In the genomic region with DNA sequence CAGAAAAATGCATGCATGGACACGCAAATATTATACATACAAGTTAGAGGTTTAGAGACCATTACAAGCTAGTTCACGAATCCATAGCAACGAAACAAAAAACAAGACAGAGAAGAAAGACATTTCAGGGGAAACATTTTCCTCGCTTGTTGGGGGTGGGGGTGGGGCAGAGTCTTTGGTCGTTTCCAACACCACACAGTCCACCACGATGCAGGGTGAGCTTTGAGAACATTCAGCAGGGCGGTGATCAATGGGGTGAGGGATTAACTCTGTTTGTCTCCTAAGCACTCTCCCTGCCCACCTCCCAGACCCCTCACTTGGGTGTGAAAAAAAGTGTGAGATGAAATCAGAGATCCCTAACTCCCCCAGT, we compare ENCODE assay signal across 9 cellular contexts. TPM values are rescaled to one million over a fixed set of nuclear protein-coding genes. Genes with fewer than 3 reads are reported as not detected.
A peak's percentile ranks its signal among the peaks of the same experiment; 100 is the strongest.
DNase-seq lines count a peak whose midpoint lies in the region; ATAC-seq and TF ChIP-seq lines count a peak whose summit lies in the region.
"Had no signal": no experiment of that assay in that cellular context is flagged by ENCODE, and none has a peak within 500 bp of the region (broad histone marks: within the 10 kb centered on the region; RNA-seq: fewer than 3 reads in every experiment).

No MANE protein-coding gene starts in this region.

- H2AFZ ChIP-seq in PC-3 (ENCODE audit: low read length): no peak overlapping the region

- peaks cover 8% of the 10 kb centered on the region for H3K4me1 Mint-ChIP-seq in endothelial cell (ENCODE audit: unreplicated experiment)

- DNase-seq in Peyer's patch (no peak), endothelial cell (ENCODE audit: low spot score) (no peak), mucosa of descending colon (peak in 1 of 3 donors; percentile 12), tibial artery (no peak), CD1c-positive myeloid dendritic cell (ENCODE audit: extremely low spot score) (no peak), PC-3 (no peak), NK-92 (lab: John Stamatoyannopoulos, UW; ENCODE audit: unreplicated experiment) (no peak)
- DNase-seq: stimulated activated CD4-positive, alpha-beta T cell treated with anti-CD3 and anti-CD28 coated beads, Interleukin-12 subunit alpha, Interleukin-12 subunit beta, amount 100 ng/mL, for 4 hours had no signal

- H3K9me3 ChIP-seq in Peyer's patch (no peaks in the 10 kb centered on the region), mucosa of descending colon (no peaks in the 10 kb centered on the region), tibial artery (no peaks in the 10 kb centered on the region), PC-3 (ENCODE audit: low read length) (no peaks in the 10 kb centered on the region)

- H3K27ac Mint-ChIP-seq in endothelial cell (ENCODE audit: unreplicated experiment): peak overlapping the region; percentile 5

- TF ChIP-seq CTCF in Peyer's patch (IDR thresholded peaks at IDR 0.05) (no peak), endothelial cell (IDR thresholded peaks at IDR 0.05; ENCODE audit: unreplicated experiment) (no peak), mucosa of descending colon (IDR thresholded peaks at IDR 0.05) (no peak), tibial artery (IDR thresholded peaks at IDR 0.05) (no peak), PC-3 (conservative IDR thresholded peaks at IDR 0.05; ENCODE audit: low read depth, low read length) (no peak)

- POLR2A ChIA-PET in PC-3 (lab: Charles Lee; ENCODE audit: unreplicated experiment): no interaction called here

- H3K4me2 ChIP-seq in PC-3 (ENCODE audit: low read length): no peak overlapping the region

- intact Hi-C loops in mucosa of descending colon (cut with DNase I, micrococcal nuclease): no loop called here
- intact Hi-C loops in tibial artery (cut with DNase I; ENCODE audit: low total_unique reads): no loop called here
- intact Hi-C loops in PC-3 (cut with micrococcal nuclease): no loop called here

- peaks cover 0 to 8% (median 0%) of the 10 kb centered on the region in 4 donors for H3K4me1 ChIP-seq in Peyer's patch
- H3K4me1 ChIP-seq in mucosa of descending colon (ENCODE audit: low read depth): peaks cover 16% of the 10 kb centered on the region
- peaks cover 0 to 17% (median 10%) of the 10 kb centered on the region in 4 donors for H3K4me1 ChIP-seq in tibial artery
- no peaks in the 10 kb centered on the region for H3K4me1 ChIP-seq in PC-3 (ENCODE audit: insufficient read depth, low read length)

- no peaks in the 10 kb centered on the region for H3K36me3 ChIP-seq in Peyer's patch
- no peaks in the 10 kb centered on the region for H3K36me3 ChIP-seq in mucosa of descending colon (ENCODE audit: low read depth)
- H3K36me3 ChIP-seq in tibial artery: no peaks in the 10 kb centered on the region
- H3K36me3 ChIP-seq in PC-3 (ENCODE audit: low read depth, low read length): no peaks in the 10 kb centered on the region

- peak overlapping the region; percentile 76 for H3K4me3 Mint-ChIP-seq in endothelial cell (ENCODE audit: unreplicated experiment)

- no peaks in the 10 kb centered on the region for H3K79me2 ChIP-seq in PC-3 (ENCODE audit: low read length)

- peaks cover 14% of the 10 kb centered on the region for H3K27me3 Mint-ChIP-seq in endothelial cell (ENCODE audit: unreplicated experiment)

- H3K27ac ChIP-seq in Peyer's patch (no peak overlapping the region), tibial artery (no peak overlapping the region), PC-3 (ENCODE audit: low read length) (no peak overlapping the region)

- no TSS peak for BruUV-seq in PC-3 (replicated peaks; lab: Mats Ljungman, UMichigan)

- CTCF ChIA-PET in PC-3 (lab: Charles Lee): no interaction called here

- no peaks in the 10 kb centered on the region for H4K20me1 ChIP-seq in PC-3 (ENCODE audit: low read length)

- no peak overlapping the region for H3K9ac ChIP-seq in PC-3 (ENCODE audit: low read length)

- no peaks in the 10 kb centered on the region for H3F3A ChIP-seq in PC-3 (ENCODE audit: low read length, unreplicated experiment)

- H3K36me3 Mint-ChIP-seq in endothelial cell (ENCODE audit: low read depth, unreplicated experiment): no peaks in the 10 kb centered on the region

- H3K9me2 ChIP-seq in PC-3 (replicated peaks; ENCODE audit: low read length): no peaks in the 10 kb centered on the region

- peak overlapping the region; percentile 18 to 62 (median 40) for H3K4me3 ChIP-seq in Peyer's patch
- H3K4me3 ChIP-seq in mucosa of descending colon: no peak overlapping the region
- H3K4me3 ChIP-seq in tibial artery: peak overlapping the region; percentile 38 to 53
- H3K4me3 ChIP-seq in PC-3 (ENCODE audit: low read length): no peak overlapping the region

- TF ChIP-seq POLR2A in Peyer's patch (IDR thresholded peaks at IDR 0.05): no peak

- H3K27me3 ChIP-seq in Peyer's patch (no peaks in the 10 kb centered on the region), tibial artery (peaks cover 0 to 22% of the 10 kb centered on the region in 2 donors), PC-3 (ENCODE audit: low read length) (peaks cover 63% of the 10 kb centered on the region)

- ATAC-seq in mucosa of descending colon (peak; percentile 47), PC-3 (no peak)

- no peaks in the 10 kb centered on the region for H3K9me3 Mint-ChIP-seq in endothelial cell (ENCODE audit: unreplicated experiment)

RNA-seq across cellular contexts. Expression of gene OXGR1, which starts 0.6 kb away (rescaled TPM):
- total RNA-seq in Peyer's patch: 1 to 10 TPM in 2 of 4 donors, not detected in 2; 1.2 to 1.3 TPM
- total RNA-seq in endothelial cell (ENCODE audit: unreplicated experiment): 0.15 TPM
- 1 to 10 TPM in 2 of 3 donors, under 1 TPM in 1; 0.54 to 3.1 (median 2.0) TPM for total RNA-seq in mucosa of descending colon
- total RNA-seq in PC-3 (2014; rRNA removed): not detected in 2 replicates
- total RNA-seq: T-helper 2 cell treated with Interferon-gamma antibody and Interleukin-4, amounts not matched to agents 100 ng/mL and 5 ng/mL, for 36 hours had no signal

Comparison
In these comparisons a context has a peak if more than half of its experiments do, and no peak if none do; other contexts are left out.
1. H3K4me3 ChIP-seq: peak in Peyer's patch (4 of 4) and tibial artery (2 of 2); none in mucosa of descending colon (single experiment) and PC-3 (single experiment).